Comparison of ENCODE assay signal across 8 cellular contexts in genomic region chr11:46593550-46594382, GRCh38. TPM values are rescaled to one million over a fixed set of nuclear protein-coding genes. Genes with fewer than 3 reads are reported as not detected.
DNase-seq lines count a peak whose midpoint lies in the region; ATAC-seq and TF ChIP-seq lines count a peak whose summit lies in the region.

Gene AMBRA1, minus strand, starts transcription at chr11:46594023. Its CDS starts 45,643 bp downstream, at chr11:46548380.

- DNase-seq in DMS153 treated with DMSO at 0.1 percent for 48 hours (lab: John Stamatoyannopoulos, UW; ENCODE audit: unreplicated experiment) (peak; percentile 73), KBM-7 (peak; percentile 94), Panc1 (ENCODE audit: low read depth, low spot score) (peak; percentile 92), esophagus muscularis mucosa (ENCODE audit: extremely low spot score) (peak; percentile 95)
- peak; percentile 68 for DNase-seq in activated T-cell treated with anti-CD3 and anti-CD28 coated beads, Interleukin-2, amount 50 U/mL, for 4 hours
- peak; percentile 60 for DNase-seq in stimulated activated CD8-positive, alpha-beta memory T cell treated with anti-CD3 and anti-CD28 coated beads, Interleukin-7, amount 100 ng/mL, for 24 hours (ENCODE audit: low read depth)

- in situ Hi-C loops in KBM-7 (cut with MboI; ENCODE audit: low pct_unique_long_range_greater_than_20kb, low sequenced_read_pairs) = no loop called here
- in situ Hi-C loops in Panc1 (cut with HindIII; ENCODE audit: low pct_unique_long_range_greater_than_20kb, low sequenced_read_pairs) = no loop called here

- no peak for TF ChIP-seq POLR2A in esophagus muscularis mucosa (IDR thresholded peaks at IDR 0.05; ENCODE audit: low read depth)

- POLR2A ChIA-PET in Panc1 (lab: Charles Lee) = interaction anchor here (0.6 kb wide), 1 partner anchor 14 kb away, joined by 13 read pairs; no protein-coding TSS in a partner anchor

- H3K27me3 Mint-ChIP-seq in activated T-cell treated with anti-CD3 and anti-CD28 coated beads, Interleukin-2, amount 50 U/mL, for 4 hours (ENCODE audit: low read depth) = no peaks in the 10 kb centered on the region

- peaks cover 2% of the 10 kb centered on the region for H3K36me3 Mint-ChIP-seq in activated T-cell treated with anti-CD3 and anti-CD28 coated beads, Interleukin-2, amount 50 U/mL, for 4 hours (ENCODE audit: insufficient read depth)

- intact Hi-C loops in Panc1 (cut with micrococcal nuclease; ENCODE audit: unreplicated experiment) = no loop called here
- intact Hi-C loops in esophagus muscularis mucosa (cut with DNase I) = no loop called here

- peak within 1 kb of the TSS; percentile 97 for H3K4me3 Mint-ChIP-seq in activated T-cell treated with anti-CD3 and anti-CD28 coated beads, Interleukin-2, amount 50 U/mL, for 4 hours

- H3K9me3 Mint-ChIP-seq in activated T-cell treated with anti-CD3 and anti-CD28 coated beads, Interleukin-2, amount 50 U/mL, for 4 hours = no peaks in the 10 kb centered on the region

- 2% methylated on average over 44 of the region's 54 CpGs for WGBS in esophagus muscularis mucosa

- no peaks in the 10 kb centered on the region for H3K9me3 ChIP-seq in Panc1 (ENCODE audit: control insufficient read depth, insufficient read depth, low read depth, low read length)
- H3K9me3 ChIP-seq in esophagus muscularis mucosa = no peaks in the 10 kb centered on the region
- no peaks in the 10 kb centered on the region for H3K9me3 ChIP-seq in muscle layer of duodenum (ENCODE audit: control insufficient read depth in 1 of 2, low read length in 2 of 2)

- H3K27me3 ChIP-seq in Panc1 (ENCODE audit: control insufficient read depth, insufficient read depth, low read length) = no peaks in the 10 kb centered on the region
- H3K27me3 ChIP-seq in esophagus muscularis mucosa = no peaks in the 10 kb centered on the region
- H3K27me3 ChIP-seq in muscle layer of duodenum (ENCODE audit: low read depth, low read length) = no peaks in the 10 kb centered on the region

- H3K4me3 ChIP-seq in Panc1 (ENCODE audit: low read depth in 2 of 2, low read length in 2 of 2) = peak within 1 kb of the TSS; percentile 89 to 99
- peak within 1 kb of the TSS; percentile 73 to 96 (median 88) for H3K4me3 ChIP-seq in esophagus muscularis mucosa
- H3K4me3 ChIP-seq in muscle layer of duodenum (ENCODE audit: low read depth in 1 of 2, low read length in 2 of 2) = peak within 1 kb of the TSS; percentile 89 to 96

- no peak for TF ChIP-seq EP300 in esophagus muscularis mucosa (IDR thresholded peaks at IDR 0.05)

- H3K4me1 ChIP-seq in Panc1 (ENCODE audit: control insufficient read depth, insufficient read depth, low read length) = peaks cover 33% of the 10 kb centered on the region
- H3K4me1 ChIP-seq in esophagus muscularis mucosa = peaks cover 34 to 50% (median 47%) of the 10 kb centered on the region in 4 donors
- H3K4me1 ChIP-seq in muscle layer of duodenum (ENCODE audit: control insufficient read depth in 1 of 2, insufficient read depth in 2 of 2, low read length in 2 of 2) = peaks cover 4 to 25% of the 10 kb centered on the region in 2 donors

- no TSS peak for BruUV-seq in Panc1 (replicated peaks; lab: Mats Ljungman, UMichigan)

- H3K27ac ChIP-seq in Panc1 (ENCODE audit: low read length) = peak within 1 kb of the TSS; percentile 97
- peak within 1 kb of the TSS; percentile 77 to 85 (median 83) for H3K27ac ChIP-seq in esophagus muscularis mucosa (replicated peaks in 1 of 4)
- peak within 1 kb of the TSS; percentile 62 for H3K27ac ChIP-seq in muscle layer of duodenum (ENCODE audit: low read length)

- peak; percentile 72 for ATAC-seq in GM21619 (IDR thresholded peaks at IDR 0.05; ENCODE audit: unreplicated experiment)
- ATAC-seq in Panc1 = peak; percentile 91
- ATAC-seq in activated T-cell treated with anti-CD3 and anti-CD28 coated beads, Interleukin-2, amount 50 U/mL, for 4 hours = peak; percentile 95 to 97

- CTCF ChIA-PET in Panc1 (lab: Charles Lee) = interaction anchor here (0.6 to 1.0 kb wide), 2 partner anchors 19 to 462 kb away, joined by 3 to 5 read pairs; no protein-coding TSS in a partner anchor

- H3K4me1 Mint-ChIP-seq in activated T-cell treated with anti-CD3 and anti-CD28 coated beads, Interleukin-2, amount 50 U/mL, for 4 hours (ENCODE audit: low read depth) = peaks cover 40% of the 10 kb centered on the region

- H3K36me3 ChIP-seq in Panc1 (ENCODE audit: control insufficient read depth, insufficient read depth, low read length) = no peaks in the 10 kb centered on the region; the same call in 1 of the 2 replicates
- H3K36me3 ChIP-seq in esophagus muscularis mucosa = no peaks in the 10 kb centered on the region
- no peaks in the 10 kb centered on the region for H3K36me3 ChIP-seq in muscle layer of duodenum (ENCODE audit: control insufficient read depth in 1 of 2, insufficient read depth in 2 of 2, low read length in 2 of 2)

- TF ChIP-seq CTCF in Panc1 (IDR thresholded peaks at IDR 0.05) = no peak
- peak in 1 of 3 experiments; percentile 24 for TF ChIP-seq CTCF in esophagus muscularis mucosa (IDR thresholded peaks at IDR 0.05)

RNA-seq across cellular contexts. Expression of gene AMBRA1, which starts in this region (rescaled TPM):
- total RNA-seq in Panc1 (2021; ENCODE audit: unreplicated experiment) (40.0 TPM), esophagus muscularis mucosa (10 to 100 TPM; 20.0 to 28.9 (median 26.0) TPM)
- 39.3 TPM for polyA plus RNA-seq in Panc1 (2012; ENCODE audit: insufficient read length)
- 10 to 100 TPM; 30.7 to 36.1 (median 31.7) TPM for total RNA-seq in activated T-cell treated with anti-CD3 and anti-CD28 coated beads, Interleukin-2, amount 50 U/mL, for 4 hours

Comparison
In these comparisons a context has a peak if more than half of its experiments do, and no peak if none do; other contexts are left out.
1. Peak in every context shown above with its lines: DNase-seq, ATAC-seq, H3K4me3 ChIP-seq and H3K27ac ChIP-seq.